8 cellular contexts compared by ENCODE assay signal in the genomic region with DNA sequence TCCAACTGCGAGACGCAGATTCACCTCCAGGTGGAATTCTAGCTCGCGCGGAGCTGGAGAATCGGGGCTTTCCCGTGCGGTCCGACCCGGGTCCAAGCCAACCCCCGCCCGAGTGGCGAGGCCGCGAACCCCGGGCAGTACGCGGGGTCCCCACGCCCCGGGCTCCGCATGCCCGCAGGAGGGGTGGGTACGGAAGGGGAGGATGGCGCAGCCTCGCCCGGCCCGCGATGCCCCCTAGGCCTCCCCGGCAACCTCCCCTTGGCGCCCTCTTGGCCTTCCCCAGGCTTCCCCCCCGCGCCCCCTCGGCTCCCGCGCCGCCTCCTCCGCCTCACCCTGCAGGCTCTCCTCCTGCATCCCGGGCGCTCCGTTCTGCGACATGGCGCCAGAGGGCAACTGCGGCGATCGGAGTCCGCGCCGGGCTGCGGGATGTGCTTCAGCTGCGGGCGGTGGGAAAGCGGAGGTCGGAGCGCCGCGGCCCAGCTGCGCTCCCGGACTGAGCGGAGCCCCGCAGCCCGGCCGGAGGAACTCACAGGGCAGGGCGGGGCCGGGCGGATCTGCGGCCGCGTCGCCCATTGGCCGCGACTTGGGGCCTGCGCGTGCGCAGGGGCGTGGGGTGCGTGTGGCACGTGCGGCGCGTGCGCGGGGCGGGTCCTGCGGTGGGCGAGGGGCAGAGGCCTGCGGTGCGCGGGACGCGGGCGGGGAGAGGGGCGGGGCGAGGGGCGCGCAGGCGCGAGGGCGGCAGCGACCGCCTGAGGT. TPM values are rescaled to one million over a fixed set of nuclear protein-coding genes. Genes with fewer than 3 reads are reported as not detected.
DNase-seq lines count a peak whose midpoint lies in the region; ATAC-seq and TF ChIP-seq lines count a peak whose summit lies in the region.

Gene BNIP3 (minus strand): TSS at position 495 of the 756 bp plus-strand sequence. CDS start 117 bp downstream, at position 378.

- H3K4me1 ChIP-seq in GM23248 (ENCODE audit: insufficient read depth), result peaks cover 23% of the 10 kb centered on the region

- no peaks in the 10 kb centered on the region for H3K9me3 Mint-ChIP-seq in activated naive CD4-positive, alpha-beta T cell treated with anti-CD3 and anti-CD28 coated beads, Interleukin-2, amount 50 U/mL, for 72 hours

- DNase-seq in ELR (ENCODE audit: low read depth), result peak; percentile 94
- peak; percentile 98 for DNase-seq in GM23248
- DNase-seq in LNCaP clone FGC (ENCODE audit: low read depth), result peak; percentile 79
- DNase-seq in activated naive CD4-positive, alpha-beta T cell treated with anti-CD3 and anti-CD28 coated beads, Interleukin-2, amount 50 U/mL, for 72 hours (ENCODE audit: low spot score in 2 of 2), result peak; percentile 96 to 97
- DNase-seq in glomerular endothelial cell (ENCODE audit: extremely low read depth, low read depth, low spot score), result no peak
- peak; percentile 79 for DNase-seq in omental fat pad (ENCODE audit: low spot score)

- 1% methylated on average over 28 to 56 of the region's 100 CpGs for WGBS in GM23248 (ENCODE audit: low coverage in 1 of 2, low lambda C conversion rate in 2 of 2, missing lambda C conversion rate in 2 of 2), 2 experiments

- peak within 1 kb of the TSS; percentile 90 for H3K9ac ChIP-seq in GM23248

- peak within 1 kb of the TSS; percentile 87 to 91 for H3K27ac Mint-ChIP-seq in activated naive CD4-positive, alpha-beta T cell treated with anti-CD3 and anti-CD28 coated beads, Interleukin-2, amount 50 U/mL, for 72 hours

- peaks cover 51% of the 10 kb centered on the region for H3K79me2 ChIP-seq in GM23248 (ENCODE audit: insufficient read depth)

- no peaks in the 10 kb centered on the region for H3K36me3 ChIP-seq in GM23248 (ENCODE audit: low read depth)

- TF ChIP-seq CTCF in LNCaP clone FGC (IDR thresholded peaks at IDR 0.05; ENCODE audit: control insufficient read depth, extremely low read depth, insufficient read depth) (peak; percentile 17; the same call in 1 of the 2 replicates), omental fat pad (IDR thresholded peaks at IDR 0.05) (no peak)

- H3K4me3 ChIP-seq in GM23248, result peak within 1 kb of the TSS; percentile 92
- peak within 1 kb of the TSS; percentile 69 for H3K4me3 ChIP-seq in LNCaP clone FGC (ENCODE audit: low read depth, low read length)

- peak within 1 kb of the TSS; percentile 69 for H2AFZ ChIP-seq in GM23248

- H3K4me2 ChIP-seq in GM23248 (ENCODE audit: unreplicated experiment), result peak within 1 kb of the TSS; percentile 90

- no peaks in the 10 kb centered on the region for H3K9me2 ChIP-seq in GM23248 (ENCODE audit: insufficient read depth)

- H3K36me3 Mint-ChIP-seq in activated naive CD4-positive, alpha-beta T cell treated with anti-CD3 and anti-CD28 coated beads, Interleukin-2, amount 50 U/mL, for 72 hours, result peaks cover 0 to 45% of the 10 kb centered on the region in 2 donors

- in situ Hi-C loops in GM23248 (cut with MboI), result no loop called here

- ATAC-seq in SK-N-SH treated with all-trans-retinoic acid at 6 μM for 48 hours, result peak; percentile 96
- ATAC-seq in activated naive CD4-positive, alpha-beta T cell treated with anti-CD3 and anti-CD28 coated beads, Interleukin-2, amount 50 U/mL, for 72 hours, result peak; percentile 94 to 96
- peak; percentile 97 for ATAC-seq in omental fat pad (ENCODE audit: low FRiP score)

- no peaks in the 10 kb centered on the region for H3K9me3 ChIP-seq in GM23248 (ENCODE audit: low read depth)

- H3K27ac ChIP-seq in GM23248, result peak within 1 kb of the TSS; percentile 37
- H3K27ac ChIP-seq in temporal lobe (ENCODE audit: low read depth, low read length), result peak within 1 kb of the TSS; percentile 78

- peaks cover 25% of the 10 kb centered on the region for H3F3A ChIP-seq in GM23248 (ENCODE audit: insufficient read depth)

- peaks cover 30% of the 10 kb centered on the region for H4K20me1 ChIP-seq in GM23248 (ENCODE audit: insufficient read depth)

- H3K27me3 ChIP-seq in GM23248 (replicated peaks; ENCODE audit: insufficient read depth), result no peaks in the 10 kb centered on the region

TF ChIP-seq in SK-N-SH treated with all-trans-retinoic acid at 6 μM for 48 hours, 23 proteins besides CTCF, POLR2A, EP300 and RAD21 (continues in another document):
- 0 out of 2 replicates have a peak, but pooled peaks have one; percentile 12 for TF ChIP-seq PATZ1 (CRISPR knock-in tag; IDR thresholded peaks at IDR 0.05; ENCODE audit: borderline replicate concordance)
- no peak for TF ChIP-seq ZNF70 (CRISPR knock-in tag; IDR thresholded peaks at IDR 0.05)
- TF ChIP-seq TOX (CRISPR knock-in tag; IDR thresholded peaks at IDR 0.05; ENCODE audit: borderline replicate concordance), result no peak
- TF ChIP-seq, protein P1, sequence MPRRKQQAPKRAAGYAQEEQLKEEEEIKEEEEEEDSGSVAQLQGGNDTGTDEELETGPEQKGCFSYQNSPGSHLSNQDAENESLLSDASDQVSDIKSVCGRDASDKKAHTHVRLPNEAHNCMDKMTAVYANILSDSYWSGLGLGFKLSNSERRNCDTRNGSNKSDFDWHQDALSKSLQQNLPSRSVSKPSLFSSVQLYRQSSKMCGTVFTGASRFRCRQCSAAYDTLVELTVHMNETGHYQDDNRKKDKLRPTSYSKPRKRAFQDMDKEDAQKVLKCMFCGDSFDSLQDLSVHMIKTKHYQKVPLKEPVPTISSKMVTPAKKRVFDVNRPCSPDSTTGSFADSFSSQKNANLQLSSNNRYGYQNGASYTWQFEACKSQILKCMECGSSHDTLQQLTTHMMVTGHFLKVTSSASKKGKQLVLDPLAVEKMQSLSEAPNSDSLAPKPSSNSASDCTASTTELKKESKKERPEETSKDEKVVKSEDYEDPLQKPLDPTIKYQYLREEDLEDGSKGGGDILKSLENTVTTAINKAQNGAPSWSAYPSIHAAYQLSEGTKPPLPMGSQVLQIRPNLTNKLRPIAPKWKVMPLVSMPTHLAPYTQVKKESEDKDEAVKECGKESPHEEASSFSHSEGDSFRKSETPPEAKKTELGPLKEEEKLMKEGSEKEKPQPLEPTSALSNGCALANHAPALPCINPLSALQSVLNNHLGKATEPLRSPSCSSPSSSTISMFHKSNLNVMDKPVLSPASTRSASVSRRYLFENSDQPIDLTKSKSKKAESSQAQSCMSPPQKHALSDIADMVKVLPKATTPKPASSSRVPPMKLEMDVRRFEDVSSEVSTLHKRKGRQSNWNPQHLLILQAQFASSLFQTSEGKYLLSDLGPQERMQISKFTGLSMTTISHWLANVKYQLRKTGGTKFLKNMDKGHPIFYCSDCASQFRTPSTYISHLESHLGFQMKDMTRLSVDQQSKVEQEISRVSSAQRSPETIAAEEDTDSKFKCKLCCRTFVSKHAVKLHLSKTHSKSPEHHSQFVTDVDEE (CRISPR knock-in tag; IDR thresholded peaks at IDR 0.05), result no peak
- no peak for TF ChIP-seq BACH2 (CRISPR knock-in tag; IDR thresholded peaks at IDR 0.05; ENCODE audit: borderline replicate concordance)
- no peak for TF ChIP-seq ZFP3 (CRISPR knock-in tag; IDR thresholded peaks at IDR 0.05)
- no peak for TF ChIP-seq GLIS3 (CRISPR knock-in tag; IDR thresholded peaks at IDR 0.05)
- TF ChIP-seq, protein P2, sequence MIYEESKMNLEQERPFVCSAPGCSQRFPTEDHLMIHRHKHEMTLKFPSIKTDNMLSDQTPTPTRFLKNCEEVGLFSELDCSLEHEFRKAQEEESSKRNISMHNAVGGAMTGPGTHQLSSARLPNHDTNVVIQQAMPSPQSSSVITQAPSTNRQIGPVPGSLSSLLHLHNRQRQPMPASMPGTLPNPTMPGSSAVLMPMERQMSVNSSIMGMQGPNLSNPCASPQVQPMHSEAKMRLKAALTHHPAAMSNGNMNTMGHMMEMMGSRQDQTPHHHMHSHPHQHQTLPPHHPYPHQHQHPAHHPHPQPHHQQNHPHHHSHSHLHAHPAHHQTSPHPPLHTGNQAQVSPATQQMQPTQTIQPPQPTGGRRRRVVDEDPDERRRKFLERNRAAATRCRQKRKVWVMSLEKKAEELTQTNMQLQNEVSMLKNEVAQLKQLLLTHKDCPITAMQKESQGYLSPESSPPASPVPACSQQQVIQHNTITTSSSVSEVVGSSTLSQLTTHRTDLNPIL (CRISPR knock-in tag; IDR thresholded peaks at IDR 0.05; ENCODE audit: low read depth), result no peak
- TF ChIP-seq CSRNP3 (CRISPR knock-in tag; IDR thresholded peaks at IDR 0.05), result no peak
- TF ChIP-seq ZFP30 (CRISPR knock-in tag; IDR thresholded peaks at IDR 0.05), result no peak
- 0 out of 2 replicates have a peak, but pooled peaks have one; percentile 42 for TF ChIP-seq ARNTL (CRISPR knock-in tag; IDR thresholded peaks at IDR 0.05; ENCODE audit: borderline replicate concordance, low read depth)

RNA-seq across cellular contexts. Expression of gene BNIP3, which starts in this region (rescaled TPM):
- total RNA-seq in GM23248 (2014; rRNA removed; shearing (Covaris generic)), result 283 and 423 TPM in 2 replicates
- 370 and 384 TPM in 2 replicates for polyA plus RNA-seq in GM23248 (2016; fragmentation: Nextera tagmentation; extraction: Ambion mirVana)
- total RNA-seq in activated naive CD4-positive, alpha-beta T cell treated with anti-CD3 and anti-CD28 coated beads, Interleukin-2, amount 50 U/mL, for 72 hours, result 100 to 1,000 TPM in 1 of 2 donors, 10 to 100 TPM in 1; 21.4 to 182 TPM
- total RNA-seq in glomerular endothelial cell (127 and 134 TPM in 2 replicates), omental fat pad (100 to 1,000 TPM in 3 of 4 donors, 10 to 100 TPM in 1; 66.3 to 192 (median 149) TPM), temporal lobe (29.0 TPM)
